In the genomic region with DNA sequence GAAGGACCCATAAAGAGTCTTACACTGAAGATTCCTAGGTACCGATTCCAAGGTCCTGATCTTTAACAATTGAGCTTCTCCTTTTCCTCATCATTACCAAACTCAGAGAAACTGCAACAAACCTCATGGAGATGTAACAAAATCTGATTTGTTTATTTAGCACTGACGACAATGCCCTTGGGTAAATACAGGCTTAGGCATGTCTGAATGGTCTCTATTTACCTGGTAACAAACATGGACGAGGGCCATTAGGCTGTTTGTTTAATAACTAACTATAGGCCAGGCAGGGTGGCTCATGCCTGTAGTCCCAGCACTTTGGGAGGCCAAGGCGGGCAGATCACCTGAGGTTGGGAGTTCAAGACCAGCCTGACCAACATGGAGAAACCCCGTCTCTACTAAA, we compare ENCODE assay signal across 18 cellular contexts.
A peak's percentile ranks its signal among the peaks of the same experiment; 100 is the strongest.
DNase-seq lines count a peak whose midpoint lies in the region; ATAC-seq and TF ChIP-seq lines count a peak whose summit lies in the region.
"Had no signal": no experiment of that assay in that cellular context is flagged by ENCODE, and none has a peak within 500 bp of the region (broad histone marks: within the 10 kb centered on the region; RNA-seq: fewer than 3 reads in every experiment).

No MANE protein-coding gene starts in this region.

- H3K27ac ChIP-seq in C4-2B = peak overlapping the region; percentile 9; the same call in 1 of the 2 replicates
- H3K27ac ChIP-seq: HL-60 had no signal

- peak; percentile 38 for ATAC-seq in left lobe of liver
- ATAC-seq: CD8-positive, alpha-beta T cell; GM23338 had no signal

- peak; percentile 61 for DNase-seq in DMS153 treated with DMSO at 0.1 percent for 48 hours (lab: John Stamatoyannopoulos, UW; ENCODE audit: unreplicated experiment)
- DNase-seq in NCI-H69 (lab: John Stamatoyannopoulos, UW) = peak; percentile 66
- DNase-seq in left lobe of liver (ENCODE audit: low spot score) = no peak
- no peak for DNase-seq in HCEC 1CT
- no peak for DNase-seq in HuH-7 (ENCODE audit: low spot score)
- no peak for DNase-seq in activated naive CD4-positive, alpha-beta T cell treated with Interleukin-2 at 50 U/mL for 16 hours
- DNase-seq: BE2C; CD8-positive, alpha-beta T cell; EL; KG1; MG63; NCI-H1092 treated with DMSO at 0.1 percent for 48 hours; NCI-H2107; NCI-H446 treated with DMSO at 0.1 percent for 48 hours; T-helper 2 cell had no signal

- no peak for TF ChIP-seq CTCF in C4-2B (conservative IDR thresholded peaks at IDR 0.05)

Comparison
In these comparisons a context has a peak if more than half of its experiments do, and no peak if none do; other contexts are left out.
1. DNase-seq: peak in DMS153 treated with DMSO at 0.1 percent for 48 hours (single experiment) and NCI-H69 (single experiment); none in left lobe of liver (single experiment), HCEC 1CT (single experiment), HuH-7 (single experiment) and activated naive CD4-positive, alpha-beta T cell treated with Interleukin-2 at 50 U/mL for 16 hours (single experiment).